ENCODE assay signal across 8 cellular contexts in genomic region chr2:85924522-85924921, GRCh38. TPM values are rescaled to one million over a fixed set of nuclear protein-coding genes. Genes with fewer than 3 reads are reported as not detected.
A peak's percentile ranks its signal among the peaks of the same experiment; 100 is the strongest.
DNase-seq lines count a peak whose midpoint lies in the region; ATAC-seq and TF ChIP-seq lines count a peak whose summit lies in the region.
"Had no signal": no experiment of that assay in that cellular context is flagged by ENCODE, and none has a peak within 500 bp of the region (broad histone marks: within the 10 kb centered on the region; RNA-seq: fewer than 3 reads in every experiment).

No MANE protein-coding gene starts in this region.

- no peak overlapping the region for H3K4me3 ChIP-seq in body of pancreas
- no peak overlapping the region for H3K4me3 ChIP-seq in testis

- H3K27ac ChIP-seq in body of pancreas (peak overlapping the region in 1 of 4 donors; percentile 4), testis (peak overlapping the region; percentile 70 to 80)

- H3K9me3 ChIP-seq in body of pancreas (no peaks in the 10 kb centered on the region), testis (no peaks in the 10 kb centered on the region)

- H3K36me3 Mint-ChIP-seq in activated T-helper 1 cell treated with anti-CD3 and anti-CD28 coated beads, Interleukin-12 subunit alpha, Interleukin-12 subunit beta, Interleukin-2, Interleukin-4 antibody, amounts not matched to agents 30 ng/mL and 10 ng/mL and 1 ng/mL, durations not matched to agents 14 hours and 24 hours and 36 hours (ENCODE audit: low read depth) = no peaks in the 10 kb centered on the region

- H3K4me3 Mint-ChIP-seq in activated T-helper 1 cell treated with anti-CD3 and anti-CD28 coated beads, Interleukin-12 subunit alpha, Interleukin-12 subunit beta, Interleukin-2, Interleukin-4 antibody, amounts not matched to agents 30 ng/mL and 10 ng/mL and 1 ng/mL, durations not matched to agents 14 hours and 24 hours and 36 hours = no peak overlapping the region

- WGBS in body of pancreas, 2 donors = 40 to 54% methylated on average over 4 of the region's 4 CpGs
- 29 to 36% methylated on average over 4 of the region's 4 CpGs for WGBS in testis, 2 donors

- H3K27me3 ChIP-seq in body of pancreas (no peaks in the 10 kb centered on the region), testis (no peaks in the 10 kb centered on the region)

- H3K4me1 Mint-ChIP-seq in activated T-helper 1 cell treated with anti-CD3 and anti-CD28 coated beads, Interleukin-12 subunit alpha, Interleukin-12 subunit beta, Interleukin-2, Interleukin-4 antibody, amounts not matched to agents 30 ng/mL and 10 ng/mL and 1 ng/mL, durations not matched to agents 14 hours and 24 hours and 36 hours (ENCODE audit: low read depth) = peaks cover 25% of the 10 kb centered on the region

- no peak overlapping the region for H3K27ac Mint-ChIP-seq in activated T-helper 1 cell treated with anti-CD3 and anti-CD28 coated beads, Interleukin-12 subunit alpha, Interleukin-12 subunit beta, Interleukin-2, Interleukin-4 antibody, amounts not matched to agents 30 ng/mL and 10 ng/mL and 1 ng/mL, durations not matched to agents 14 hours and 24 hours and 36 hours

- H3K36me3 ChIP-seq in body of pancreas (replicated peaks in 1 of 2; ENCODE audit: insufficient read depth in 1 of 2, low read depth in 2 of 2) = no peaks in the 10 kb centered on the region
- no peaks in the 10 kb centered on the region for H3K36me3 ChIP-seq in testis (ENCODE audit: low read depth, missing control alignments)

- peaks cover 7% of the 10 kb centered on the region for H3K27me3 Mint-ChIP-seq in activated T-helper 1 cell treated with anti-CD3 and anti-CD28 coated beads, Interleukin-12 subunit alpha, Interleukin-12 subunit beta, Interleukin-2, Interleukin-4 antibody, amounts not matched to agents 30 ng/mL and 10 ng/mL and 1 ng/mL, durations not matched to agents 14 hours and 24 hours and 36 hours (ENCODE audit: insufficient read depth)

- no peaks in the 10 kb centered on the region for H3K9me3 Mint-ChIP-seq in activated T-helper 1 cell treated with anti-CD3 and anti-CD28 coated beads, Interleukin-12 subunit alpha, Interleukin-12 subunit beta, Interleukin-2, Interleukin-4 antibody, amounts not matched to agents 30 ng/mL and 10 ng/mL and 1 ng/mL, durations not matched to agents 14 hours and 24 hours and 36 hours

- TF ChIP-seq POLR2A in body of pancreas (IDR thresholded peaks at IDR 0.05) = no peak
- no peak for TF ChIP-seq POLR2A in testis (IDR thresholded peaks at IDR 0.05)

- TF ChIP-seq CTCF in body of pancreas (IDR thresholded peaks at IDR 0.05) (no peak), testis (IDR thresholded peaks at IDR 0.05) (no peak)

- ATAC-seq in body of pancreas (peak; percentile 57), GM18907 (IDR thresholded peaks at IDR 0.05; ENCODE audit: unreplicated experiment) (no peak)

- intact Hi-C loops in body of pancreas (cut with DNase I) = no loop called here
- intact Hi-C loops in testis (cut with DNase I; ENCODE audit: low total_unique reads) = no loop called here
- intact Hi-C loops in activated T-helper 1 cell treated with anti-CD3 and anti-CD28 coated beads, Interleukin-12 subunit alpha, Interleukin-12 subunit beta, Interleukin-2, Interleukin-4 antibody, amounts not matched to agents 30 ng/mL and 10 ng/mL and 1 ng/mL, durations not matched to agents 14 hours and 24 hours and 36 hours (cut with micrococcal nuclease) = no loop called here

- DNase-seq in HT1080 (ENCODE audit: low read depth) = peak; percentile 66
- DNase-seq in body of pancreas = peak in 2 of 4 donors; percentile 21 to 35
- peak in 27 of 51 donors; percentile 22 to 75 (median 48) for DNase-seq in hypothalamus (lab: John Stamatoyannopoulos, UW)
- DNase-seq in testis = peak; percentile 72
- no peak for DNase-seq in MV-4-11 (lab: John Stamatoyannopoulos, UW)
- no peak for DNase-seq in activated T-helper 1 cell treated with anti-CD3 and anti-CD28 coated beads, Interleukin-12 subunit alpha, Interleukin-12 subunit beta, Interleukin-2, Interleukin-4 antibody, amounts not matched to agents 30 ng/mL and 10 ng/mL and 1 ng/mL, durations not matched to agents 14 hours and 24 hours and 36 hours (ENCODE audit: low spot score)
- DNase-seq: stimulated activated CD4-positive, alpha-beta T cell treated with anti-CD3 and anti-CD28 coated beads, Interleukin-1b, Interleukin-23, amount 100 ng/mL, for 48 hours had no signal

- H3K4me1 ChIP-seq in body of pancreas (peaks cover 13% of the 10 kb centered on the region), testis (peaks cover 33% of the 10 kb centered on the region)

RNA-seq across cellular contexts. Expression of gene ST3GAL5, which starts 35.7 kb away (rescaled TPM):
- total RNA-seq in HT1080 (2014; rRNA removed; shearing (Covaris generic)) = 1.2 TPM in 2 replicates
- 2.0 and 2.9 TPM in 2 replicates for polyA plus RNA-seq in HT1080 (2015; cell fraction: cytosol; rRNA removed)
- 2.4 and 2.5 TPM in 2 replicates for polyA plus RNA-seq in HT1080 (2015; cell fraction: nucleus; rRNA removed)
- 10 to 100 TPM in 1 of 2 donors, 1 to 10 TPM in 1; 8.6 to 18.8 TPM for total RNA-seq in body of pancreas
- total RNA-seq in testis = 10 to 100 TPM; 38.3 to 60.0 TPM
- polyA plus RNA-seq in testis (ENCODE audit: insufficient read depth, low read depth, low replicate concordance) = 48.2 TPM
- 17.4 and 18.9 TPM in 2 replicates for total RNA-seq in activated T-helper 1 cell treated with anti-CD3 and anti-CD28 coated beads, Interleukin-12 subunit alpha, Interleukin-12 subunit beta, Interleukin-2, Interleukin-4 antibody, amounts not matched to agents 30 ng/mL and 10 ng/mL and 1 ng/mL, durations not matched to agents 14 hours and 24 hours and 36 hours

Comparison
In these comparisons a context has a peak if more than half of its experiments do, and no peak if none do; other contexts are left out.
1. DNase-seq: peak in HT1080 (single experiment), hypothalamus (27 of 51) and testis (single experiment); none in MV-4-11 (single experiment) and activated T-helper 1 cell treated with anti-CD3 and anti-CD28 coated beads, Interleukin-12 subunit alpha, Interleukin-12 subunit beta, Interleukin-2, Interleukin-4 antibody, amounts not matched to agents 30 ng/mL and 10 ng/mL and 1 ng/mL, durations not matched to agents 14 hours and 24 hours and 36 hours (single experiment).